12 cellular contexts compared by ENCODE assay signal in the genomic region with DNA sequence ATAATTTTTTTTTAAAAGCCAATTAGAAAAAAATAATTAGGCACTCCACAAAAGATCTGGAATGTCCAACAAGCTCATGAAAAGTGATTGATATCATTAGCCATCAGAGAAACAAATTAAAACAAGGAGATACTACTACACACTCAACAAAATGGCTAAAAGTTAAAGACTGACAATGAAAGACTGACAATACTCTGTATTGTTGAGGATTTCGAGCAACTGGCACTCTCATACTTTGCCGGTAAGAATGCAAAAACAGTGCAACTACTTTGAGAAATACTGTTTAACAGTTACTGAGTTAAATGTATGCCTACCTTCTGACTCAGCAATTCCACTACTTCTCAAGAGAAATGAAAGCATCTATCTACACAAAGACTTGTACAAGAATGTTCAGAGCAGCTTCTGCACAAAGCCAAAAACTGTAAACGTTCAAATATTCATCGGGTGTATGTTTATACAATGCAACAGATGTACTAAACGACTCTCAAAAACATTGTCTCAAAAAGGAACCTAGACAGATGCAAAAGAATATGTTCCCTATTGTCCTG. TPM values are rescaled to one million over a fixed set of nuclear protein-coding genes. Genes with fewer than 3 reads are reported as not detected.
DNase-seq lines count a peak whose midpoint lies in the region; ATAC-seq and TF ChIP-seq lines count a peak whose summit lies in the region.
"Had no signal": no experiment of that assay in that cellular context is flagged by ENCODE, and none has a peak within 500 bp of the region (broad histone marks: within the 10 kb centered on the region; RNA-seq: fewer than 3 reads in every experiment).

No MANE protein-coding gene starts in this region.

- DNase-seq in natural killer cell treated with Interleukin-12 subunit alpha and Interleukin-12 subunit beta and Interleukin-15 and Interleukin-18, amount 100 ng/mL, for 72 hours (ENCODE audit: low spot score) = no peak
- no peak for DNase-seq in caudate nucleus (lab: John Stamatoyannopoulos, UW)
- DNase-seq in neuronal stem cell (ENCODE audit: low spot score) = no peak
- no peak for DNase-seq in MM.1S
- DNase-seq in DMS79 (lab: John Stamatoyannopoulos, UW) = no peak
- DNase-seq: activated CD8-positive, alpha-beta memory T cell treated with anti-CD3 and anti-CD28 coated beads, Interleukin-2, amount 50 U/mL, for 4 hours; midbrain; NCI-H510A had no signal

- peaks cover 0 to 6% (median 0%) of the 10 kb centered on the region in 5 experiments for H3K9me3 Mint-ChIP-seq in brain
- peaks cover 3% of the 10 kb centered on the region for H3K9me3 Mint-ChIP-seq in natural killer cell treated with Interleukin-12 subunit alpha and Interleukin-12 subunit beta and Interleukin-15 and Interleukin-18, amount 100 ng/mL, for 72 hours

- peaks cover 66% of the 10 kb centered on the region for H3K4me1 Mint-ChIP-seq in brain
- H3K4me1 Mint-ChIP-seq in natural killer cell treated with Interleukin-12 subunit alpha and Interleukin-12 subunit beta and Interleukin-15 and Interleukin-18, amount 100 ng/mL, for 72 hours (ENCODE audit: low read depth in 2 of 2) = peaks cover 9 to 15% of the 10 kb centered on the region in 2 donors

- H3K23ac ChIP-seq in neuronal stem cell (ENCODE audit: low read depth, low read length, poor library complexity) = no peak overlapping the region

- no peaks in the 10 kb centered on the region for H3K36me3 Mint-ChIP-seq in brain
- no peaks in the 10 kb centered on the region for H3K36me3 Mint-ChIP-seq in natural killer cell treated with Interleukin-12 subunit alpha and Interleukin-12 subunit beta and Interleukin-15 and Interleukin-18, amount 100 ng/mL, for 72 hours

- H3K18ac ChIP-seq in neuronal stem cell (ENCODE audit: low read length) = no peak overlapping the region

- H3K4me1 ChIP-seq in BLaER1 treated with 17β-estradiol and CSF1 and Interleukin-3, amounts not matched to agents 10 nM and 100 nM = peaks cover 38 to 62% (median 52%) of the 10 kb centered on the region in 10 experiments
- H3K4me1 ChIP-seq in KMS-11 (ENCODE audit: low read depth, poor library complexity, severe bottlenecking) = peaks cover 16% of the 10 kb centered on the region
- peaks cover 14 to 15% of the 10 kb centered on the region in 2 donors for H3K4me1 ChIP-seq in neuronal stem cell (ENCODE audit: control insufficient read depth in 2 of 2, insufficient read depth in 1 of 2, low read depth in 1 of 2, low read length in 2 of 2)
- H3K4me1 ChIP-seq in MM.1S (ENCODE audit: low read length) = peaks cover 8% of the 10 kb centered on the region; the same call in 1 of the 2 replicates

- H3K9ac ChIP-seq in BLaER1 treated with 17β-estradiol and CSF1 and Interleukin-3, amounts not matched to agents 10 nM and 100 nM = no peak overlapping the region
- no peak overlapping the region for H3K9ac ChIP-seq in KMS-11
- H3K9ac ChIP-seq in neuronal stem cell (ENCODE audit: low read depth, low read length, poor library complexity) = no peak overlapping the region
- no peak overlapping the region for H3K9ac ChIP-seq in MM.1S (ENCODE audit: low read length)

- H3F3A ChIP-seq in MM.1S (ENCODE audit: insufficient read depth, low read length) = no peaks in the 10 kb centered on the region

- H3K9me3 ChIP-seq in BLaER1 treated with 17β-estradiol and CSF1 and Interleukin-3, amounts not matched to agents 10 nM and 100 nM (replicated peaks in 1 of 11) = peaks cover 0 to 17% (median 0%) of the 10 kb centered on the region in 11 experiments; a peak in 10 of 22 replicates
- H3K9me3 ChIP-seq in neuronal stem cell (replicated peaks in 1 of 2; ENCODE audit: control insufficient read depth in 2 of 2, insufficient read depth in 1 of 2, low read depth in 1 of 2, low read length in 2 of 2) = no peaks in the 10 kb centered on the region
- H3K9me3 ChIP-seq in MM.1S (replicated peaks; ENCODE audit: insufficient read depth, low read length) = no peaks in the 10 kb centered on the region

- H4K20me1 ChIP-seq in BLaER1 treated with 17β-estradiol and CSF1 and Interleukin-3, amounts not matched to agents 10 nM and 100 nM = peaks cover 0 to 18% (median 0%) of the 10 kb centered on the region in 11 experiments; a peak in 2 of 22 replicates
- H4K20me1 ChIP-seq in KMS-11 (ENCODE audit: insufficient read depth) = no peaks in the 10 kb centered on the region
- no peaks in the 10 kb centered on the region for H4K20me1 ChIP-seq in MM.1S (ENCODE audit: insufficient read depth, low read length)

- no peak overlapping the region for H3K14ac ChIP-seq in neuronal stem cell (ENCODE audit: low read length)

- H2BK15ac ChIP-seq in neuronal stem cell (ENCODE audit: low read length) = no peak overlapping the region

- peak overlapping the region in 2 of 10 experiments; percentile 65 to 72; a peak in 4 of 20 replicates for H3K4me3 ChIP-seq in BLaER1 treated with 17β-estradiol and CSF1 and Interleukin-3, amounts not matched to agents 10 nM and 100 nM
- H3K4me3 ChIP-seq in KMS-11 (IDR thresholded peaks at IDR 0.05; ENCODE audit: insufficient read depth, low read depth, low read length) (no peak overlapping the region), neuronal stem cell (ENCODE audit: low read length in 2 of 2) (no peak overlapping the region), MM.1S (ENCODE audit: low read length) (no peak overlapping the region)

- H2BK120ac ChIP-seq in neuronal stem cell (ENCODE audit: low read depth, low read length) = no peak overlapping the region

- H2AFZ ChIP-seq in KMS-11 (ENCODE audit: low read depth) (peak overlapping the region; percentile 77; the same call in 1 of the 2 replicates), neuronal stem cell (ENCODE audit: low read length) (no peak overlapping the region), MM.1S (ENCODE audit: low read length) (no peak overlapping the region)

- no peak for ATAC-seq in natural killer cell treated with Interleukin-12 subunit alpha and Interleukin-12 subunit beta and Interleukin-15 and Interleukin-18, amount 100 ng/mL, for 72 hours
- ATAC-seq: SK-N-SH treated with all-trans-retinoic acid at 6 μM for 48 hours had no signal

- H3K27me3 ChIP-seq in BLaER1 treated with 17β-estradiol and CSF1 and Interleukin-3, amounts not matched to agents 10 nM and 100 nM = no peaks in the 10 kb centered on the region
- H3K27me3 ChIP-seq in KMS-11 (ENCODE audit: insufficient read depth, low read depth) = no peaks in the 10 kb centered on the region
- H3K27me3 ChIP-seq in neuronal stem cell (ENCODE audit: control insufficient read depth in 3 of 3, insufficient read depth in 3 of 3, low read depth in 1 of 3, low read length in 3 of 3) = no peaks in the 10 kb centered on the region
- H3K27me3 ChIP-seq in MM.1S (replicated peaks; ENCODE audit: insufficient read depth, low read length) = no peaks in the 10 kb centered on the region

- no CpG with 5 or more reads among the region's 5 CpGs for WGBS in neuronal stem cell (ENCODE audit: extremely low coverage in 2 of 2, insufficient read length in 2 of 2, insufficient replicate concordance in 1 of 2), 2 donors

- TF ChIP-seq CTCF in KMS-11 (conservative IDR thresholded peaks at IDR 0.05; ENCODE audit: low read depth, low read length) (no peak), brain (conservative IDR thresholded peaks at IDR 0.05) (no peak), MM.1S (IDR thresholded peaks at IDR 0.05; ENCODE audit: low read length) (no peak)

- H3K79me1 ChIP-seq in neuronal stem cell (ENCODE audit: low read depth, low read length) = peaks cover 1% of the 10 kb centered on the region

- peak overlapping the region in 4 of 5 experiments; percentile 24 to 100 (median 66) for H3K27ac Mint-ChIP-seq in brain
- peak overlapping the region; percentile 12 to 84 for H3K27ac Mint-ChIP-seq in natural killer cell treated with Interleukin-12 subunit alpha and Interleukin-12 subunit beta and Interleukin-15 and Interleukin-18, amount 100 ng/mL, for 72 hours

- H3K4me3 Mint-ChIP-seq in brain = peak overlapping the region; percentile 94 to 98 (median 97)
- peak overlapping the region; percentile 84 for H3K4me3 Mint-ChIP-seq in natural killer cell treated with Interleukin-12 subunit alpha and Interleukin-12 subunit beta and Interleukin-15 and Interleukin-18, amount 100 ng/mL, for 72 hours

- no peak overlapping the region; a peak in 1 of 22 replicates for H3K27ac ChIP-seq in BLaER1 treated with 17β-estradiol and CSF1 and Interleukin-3, amounts not matched to agents 10 nM and 100 nM
- H3K27ac ChIP-seq in KMS-11 = no peak overlapping the region
- no peak overlapping the region for H3K27ac ChIP-seq in caudate nucleus (ENCODE audit: low read depth, low read length)
- H3K27ac ChIP-seq in neuronal stem cell (replicated peaks; ENCODE audit: low read length) = no peak overlapping the region
- no peak overlapping the region for H3K27ac ChIP-seq in MM.1S (ENCODE audit: low read length)

- peak overlapping the region; percentile 78 to 95 (median 91) for H3K4me2 ChIP-seq in BLaER1 treated with 17β-estradiol and CSF1 and Interleukin-3, amounts not matched to agents 10 nM and 100 nM
- H3K4me2 ChIP-seq in KMS-11 = peak overlapping the region; percentile 23
- no peak overlapping the region for H3K4me2 ChIP-seq in neuronal stem cell (ENCODE audit: insufficient read depth, low read length, poor library complexity, severe bottlenecking)
- no peak overlapping the region for H3K4me2 ChIP-seq in MM.1S (ENCODE audit: low read depth, low read length)

- peaks cover 4% of the 10 kb centered on the region for H3K27me3 Mint-ChIP-seq in brain
- no peaks in the 10 kb centered on the region for H3K27me3 Mint-ChIP-seq in natural killer cell treated with Interleukin-12 subunit alpha and Interleukin-12 subunit beta and Interleukin-15 and Interleukin-18, amount 100 ng/mL, for 72 hours

- H2BK5ac ChIP-seq in neuronal stem cell (ENCODE audit: low read length) = no peak overlapping the region

- 0 out of 22 replicates have a peak, but pooled peaks cover 0 to 5% (median 0%) of the 10 kb centered on the region in 11 experiments for H3K36me3 ChIP-seq in BLaER1 treated with 17β-estradiol and CSF1 and Interleukin-3, amounts not matched to agents 10 nM and 100 nM
- H3K36me3 ChIP-seq in KMS-11 (ENCODE audit: insufficient read depth) = no peaks in the 10 kb centered on the region
- H3K36me3 ChIP-seq in neuronal stem cell (replicated peaks in 1 of 2; ENCODE audit: control insufficient read depth in 2 of 2, insufficient read depth in 2 of 2, low read length in 2 of 2) = no peaks in the 10 kb centered on the region
- no peaks in the 10 kb centered on the region for H3K36me3 ChIP-seq in MM.1S (replicated peaks; ENCODE audit: insufficient read depth, low read length)

- H2BK12ac ChIP-seq in neuronal stem cell (ENCODE audit: low read length) = no peak overlapping the region

- H4K91ac ChIP-seq in neuronal stem cell (ENCODE audit: low read depth, low read length, poor library complexity) = no peak overlapping the region

- no peak overlapping the region for H3K4ac ChIP-seq in neuronal stem cell (ENCODE audit: low read length)

- no peaks in the 10 kb centered on the region for H3K9me2 ChIP-seq in MM.1S (replicated peaks; ENCODE audit: insufficient read depth, low read length)

- no peak overlapping the region for H4K8ac ChIP-seq in neuronal stem cell (ENCODE audit: low read depth, low read length)

- H3K79me2 ChIP-seq in KMS-11 (ENCODE audit: insufficient read depth, low read depth) = no peaks in the 10 kb centered on the region
- H3K79me2 ChIP-seq in MM.1S (ENCODE audit: low read length) = no peaks in the 10 kb centered on the region

- H2AK5ac ChIP-seq in neuronal stem cell (ENCODE audit: low read depth, low read length) = no peak overlapping the region

RNA-seq across cellular contexts. Expression of gene INO80C, which starts 1.9 kb away (rescaled TPM):
- polyA plus RNA-seq in brain (ENCODE audit: insufficient read depth, low read depth, low replicate concordance) = 43.5 TPM
- 10 to 100 TPM; 25.0 to 41.7 TPM for total RNA-seq in natural killer cell treated with Interleukin-12 subunit alpha and Interleukin-12 subunit beta and Interleukin-15 and Interleukin-18, amount 100 ng/mL, for 72 hours
- polyA plus RNA-seq in neuronal stem cell (2013, experiment 1 of 2) = 29.9 TPM
- polyA plus RNA-seq in neuronal stem cell (2013, experiment 2 of 2) = 29.5 TPM

Comparison
In these comparisons a context has a peak if more than half of its experiments do, and no peak if none do; other contexts are left out.
1. H3K4me2 ChIP-seq: peak in BLaER1 treated with 17β-estradiol and CSF1 and Interleukin-3, amounts not matched to agents 10 nM and 100 nM (11 of 11) and KMS-11 (single experiment); none in neuronal stem cell (single experiment) and MM.1S (single experiment).